Comparison of ENCODE assay signal across 1 cellular context in genomic region chr20:53934421-53935352, GRCh38.
TF ChIP-seq lines count a peak whose summit lies in the region.

No MANE protein-coding gene starts in this region.

TF ChIP-seq in K562, 482 proteins besides CTCF, POLR2A, EP300 and RAD21 (continued from another document and continues in another):
- TF ChIP-seq JUND (IDR thresholded peaks at IDR 0.05; ENCODE audit: borderline replicate concordance, low read depth, low read length) (no peak; the same call in 1 of the 2 replicates), JUND (tag; IDR thresholded peaks at IDR 0.05; ENCODE audit: borderline replicate concordance, low read depth, low read length) (0 out of 3 replicates have a peak, but pooled peaks have one; percentile 11), NKRF (IDR thresholded peaks at IDR 0.05; ENCODE audit: borderline replicate concordance) (no peak), KLF16 (IDR thresholded peaks at IDR 0.05) (peak; percentile 58; the same call in 1 of the 2 replicates), MAFG (tag; conservative IDR thresholded peaks at IDR 0.05) (0 out of 2 replicates have a peak, but pooled peaks have one; percentile 4), CBFA2T3 (IDR thresholded peaks at IDR 0.05) (peak; percentile 85), HMG20A (CRISPR knock-in tag; conservative IDR thresholded peaks at IDR 0.05) (no peak), ARID4B (CRISPR knock-in tag; IDR thresholded peaks at IDR 0.05) (no peak), NR0B1 (IDR thresholded peaks at IDR 0.05; ENCODE audit: partially characterized antibody) (no peak), EZH2 (IDR thresholded peaks at IDR 0.05; ENCODE audit: borderline replicate concordance, low read depth, low read length) (no peak), XRCC4 (IDR thresholded peaks at IDR 0.05; ENCODE audit: extremely low read depth, insufficient read depth, insufficient read length) (no peak), MEF2D (tag; conservative IDR thresholded peaks at IDR 0.05; ENCODE audit: low read depth) (no peak), BCLAF1 (IDR thresholded peaks at IDR 0.05; ENCODE audit: borderline replicate concordance in 1 of 2, control insufficient read depth in 1 of 2, low read depth in 2 of 2, low read length in 1 of 2) (0 out of 4 replicates have a peak, but pooled peaks of 1 of the 2 experiments have one; percentile 38), ZNF609 (CRISPR knock-in tag; IDR thresholded peaks at IDR 0.05; ENCODE audit: borderline replicate concordance) (no peak), ZHX1 (conservative IDR thresholded peaks at IDR 0.05; ENCODE audit: low read length) (no peak), SUPT5H (IDR thresholded peaks at IDR 0.05) (0 out of 2 replicates have a peak, but pooled peaks have one; percentile 28), SMC3 (conservative IDR thresholded peaks at IDR 0.05; ENCODE audit: insufficient read depth, low read depth, low read length) (no peak), FOXJ2 (tag; IDR thresholded peaks at IDR 0.05) (no peak), SNIP1 (IDR thresholded peaks at IDR 0.05; ENCODE audit: low read depth) (no peak), TAF1 (IDR thresholded peaks at IDR 0.05; ENCODE audit: control insufficient read depth, extremely low read depth, insufficient read depth, low read length, severe bottlenecking) (peak; percentile 27), MLLT1 (IDR thresholded peaks at IDR 0.05) (peak in 1 of 2 experiments; percentile 66; a peak in 2 of 4 replicates), ZNF655 (CRISPR knock-in tag; IDR thresholded peaks at IDR 0.05) (no peak), SP2 (IDR thresholded peaks at IDR 0.05; ENCODE audit: extremely low read depth, low read depth, low read length, poor library complexity, severe bottlenecking) (no peak), ZNF589 (CRISPR knock-in tag; IDR thresholded peaks at IDR 0.05; ENCODE audit: low read depth) (peak; percentile 39; the same call in 1 of the 2 replicates), ZNF133 (CRISPR knock-in tag; IDR thresholded peaks at IDR 0.05) (no peak), ZBTB2 (IDR thresholded peaks at IDR 0.05) (no peak), ZNF143 (CRISPR knock-in tag; IDR thresholded peaks at IDR 0.05) (no peak), MBD2 (IDR thresholded peaks at IDR 0.05; ENCODE audit: borderline replicate concordance, low read depth) (peak; percentile 16; the same call in 1 of the 2 replicates)
